In genomic region chr2:217959723-217960122, GRCh38 we compare ENCODE assay signal across 25 cellular contexts. TPM values are rescaled to one million over a fixed set of nuclear protein-coding genes. Genes with fewer than 3 reads are reported as not detected.
DNase-seq lines count a peak whose midpoint lies in the region; ATAC-seq and TF ChIP-seq lines count a peak whose summit lies in the region.
"Had no signal": no experiment of that assay in that cellular context is flagged by ENCODE, and none has a peak within 500 bp of the region (broad histone marks: within the 10 kb centered on the region; RNA-seq: fewer than 3 reads in every experiment).

No MANE protein-coding gene starts in this region.

- H3K27me3 Mint-ChIP-seq in activated naive CD8-positive, alpha-beta T cell treated with anti-CD3 and anti-CD28 coated beads, Interleukin-2, amount 10 ng/mL, durations not matched to agents 7 days and 5 days: peaks cover 4% of the 10 kb centered on the region
- peaks cover 2% of the 10 kb centered on the region for H3K27me3 Mint-ChIP-seq in activated naive CD8-positive, alpha-beta T cell treated with anti-CD3 and anti-CD28 coated beads, Interleukin-2, amount 50 U/mL, for 24 hours

- no peak for ATAC-seq in activated naive CD8-positive, alpha-beta T cell treated with anti-CD3 and anti-CD28 coated beads, Interleukin-2, amount 10 ng/mL, durations not matched to agents 7 days and 5 days (ENCODE audit: low read depth)
- no peak for ATAC-seq in activated naive CD8-positive, alpha-beta T cell treated with anti-CD3 and anti-CD28 coated beads, Interleukin-2, amount 50 U/mL, for 24 hours
- no peak for ATAC-seq in HG03175 (IDR thresholded peaks at IDR 0.05; ENCODE audit: unreplicated experiment)
- ATAC-seq: right lobe of liver had no signal

- H3K4me3 ChIP-seq in rectal smooth muscle tissue (ENCODE audit: low read length): no peak overlapping the region
- H3K4me3 ChIP-seq in testis: no peak overlapping the region
- H3K4me3 ChIP-seq: BLaER1, cardiac muscle cell, dorsolateral prefrontal cortex, right lobe of liver had no signal

- H3K9me3 ChIP-seq in testis: no peaks in the 10 kb centered on the region
- H3K9me3 ChIP-seq: BLaER1, neutrophil, right lobe of liver had no signal

- no peak for TF ChIP-seq CTCF in testis (IDR thresholded peaks at IDR 0.05)

- H3K4me1 ChIP-seq in rectal smooth muscle tissue (ENCODE audit: control insufficient read depth, insufficient read depth, low read length): peaks cover 66% of the 10 kb centered on the region
- peaks cover 45% of the 10 kb centered on the region for H3K4me1 ChIP-seq in testis
- H3K4me1 ChIP-seq: right lobe of liver had no signal

- WGBS in testis, 2 donors: 61 to 86% methylated on average over 8 of the region's 8 CpGs

- no peak overlapping the region for H3K27ac Mint-ChIP-seq in activated naive CD8-positive, alpha-beta T cell treated with anti-CD3 and anti-CD28 coated beads, Interleukin-2, amount 10 ng/mL, durations not matched to agents 7 days and 5 days
- H3K27ac Mint-ChIP-seq in activated naive CD8-positive, alpha-beta T cell treated with anti-CD3 and anti-CD28 coated beads, Interleukin-2, amount 50 U/mL, for 24 hours: no peak overlapping the region
- H3K27ac Mint-ChIP-seq: activated B cell treated with CpG ODN at 0.5 μM for 24 hours; activated T-helper 1 cell treated with anti-CD3 and anti-CD28 coated beads, Interleukin-12 subunit alpha, Interleukin-12 subunit beta, Interleukin-2, Interleukin-4 antibody, amounts not matched to agents 30 ng/mL and 10 ng/mL and 1 ng/mL, durations not matched to agents 14 hours and 24 hours and 36 hours had no signal

- DNase-seq in activated naive CD8-positive, alpha-beta T cell treated with anti-CD3 and anti-CD28 coated beads, Interleukin-2, amount 10 ng/mL, durations not matched to agents 7 days and 5 days: peak; percentile 5
- no peak for DNase-seq in activated naive CD8-positive, alpha-beta T cell treated with anti-CD3 and anti-CD28 coated beads, Interleukin-2, amount 50 U/mL, for 24 hours
- DNase-seq in left kidney (ENCODE audit: low read depth, low spot score) (peak; percentile 69), LoVo (ENCODE audit: low spot score) (no peak), testis (no peak), NCI-H2227 (lab: John Stamatoyannopoulos, UW; ENCODE audit: unreplicated experiment) (no peak)
- DNase-seq: 8988T, activated B cell treated with CpG ODN at 0.5 μM for 24 hours, Calu3, glutamatergic neuron, H7, KBM-7, NCI-H2081, NCI-H526 treated with DMSO at 0.1 percent for 48 hours, OCI-M1, T-helper 2 cell had no signal

- no peaks in the 10 kb centered on the region for H3K27me3 ChIP-seq in rectal smooth muscle tissue (ENCODE audit: control insufficient read depth, insufficient read depth, low read length)
- no peaks in the 10 kb centered on the region for H3K27me3 ChIP-seq in testis
- H3K27me3 ChIP-seq: BLaER1, cardiac muscle cell, dorsolateral prefrontal cortex, neutrophil, right lobe of liver had no signal

- H3K36me3 ChIP-seq in rectal smooth muscle tissue (ENCODE audit: control insufficient read depth, insufficient read depth, low read length) (no peaks in the 10 kb centered on the region), testis (ENCODE audit: low read depth, missing control alignments) (no peaks in the 10 kb centered on the region)
- H3K36me3 ChIP-seq: cardiac muscle cell, neutrophil, right lobe of liver had no signal

- H3K36me3 Mint-ChIP-seq in activated naive CD8-positive, alpha-beta T cell treated with anti-CD3 and anti-CD28 coated beads, Interleukin-2, amount 10 ng/mL, durations not matched to agents 7 days and 5 days: no peaks in the 10 kb centered on the region
- H3K36me3 Mint-ChIP-seq in activated naive CD8-positive, alpha-beta T cell treated with anti-CD3 and anti-CD28 coated beads, Interleukin-2, amount 50 U/mL, for 24 hours (ENCODE audit: low read depth): no peaks in the 10 kb centered on the region

- no peaks in the 10 kb centered on the region for H3K9me3 Mint-ChIP-seq in activated naive CD8-positive, alpha-beta T cell treated with anti-CD3 and anti-CD28 coated beads, Interleukin-2, amount 10 ng/mL, durations not matched to agents 7 days and 5 days
- H3K9me3 Mint-ChIP-seq in activated naive CD8-positive, alpha-beta T cell treated with anti-CD3 and anti-CD28 coated beads, Interleukin-2, amount 50 U/mL, for 24 hours: no peaks in the 10 kb centered on the region
- H3K9me3 Mint-ChIP-seq: activated B cell treated with CpG ODN at 0.5 μM for 24 hours; activated T-helper 1 cell treated with anti-CD3 and anti-CD28 coated beads, Interleukin-12 subunit alpha, Interleukin-12 subunit beta, Interleukin-2, Interleukin-4 antibody, amounts not matched to agents 30 ng/mL and 10 ng/mL and 1 ng/mL, durations not matched to agents 14 hours and 24 hours and 36 hours had no signal

- H3K4me1 Mint-ChIP-seq in activated naive CD8-positive, alpha-beta T cell treated with anti-CD3 and anti-CD28 coated beads, Interleukin-2, amount 10 ng/mL, durations not matched to agents 7 days and 5 days: no peaks in the 10 kb centered on the region
- H3K4me1 Mint-ChIP-seq in activated naive CD8-positive, alpha-beta T cell treated with anti-CD3 and anti-CD28 coated beads, Interleukin-2, amount 50 U/mL, for 24 hours: no peaks in the 10 kb centered on the region
- H3K4me1 Mint-ChIP-seq: activated B cell treated with CpG ODN at 0.5 μM for 24 hours had no signal

- TF ChIP-seq POLR2A in testis (IDR thresholded peaks at IDR 0.05): no peak

- POLR2A ChIA-PET in activated naive CD8-positive, alpha-beta T cell treated with anti-CD3 and anti-CD28 coated beads, Interleukin-2, amount 10 ng/mL, durations not matched to agents 7 days and 5 days (lab: Charles Lee): no interaction called here

- intact Hi-C loops in testis (cut with DNase I; ENCODE audit: low total_unique reads): no loop called here

- no peak overlapping the region for H3K9ac ChIP-seq in rectal smooth muscle tissue (ENCODE audit: low read length)
- H3K9ac ChIP-seq: BLaER1 had no signal

- H3K4me3 Mint-ChIP-seq in activated naive CD8-positive, alpha-beta T cell treated with anti-CD3 and anti-CD28 coated beads, Interleukin-2, amount 10 ng/mL, durations not matched to agents 7 days and 5 days: no peak overlapping the region
- H3K4me3 Mint-ChIP-seq in activated naive CD8-positive, alpha-beta T cell treated with anti-CD3 and anti-CD28 coated beads, Interleukin-2, amount 50 U/mL, for 24 hours: no peak overlapping the region
- H3K4me3 Mint-ChIP-seq: activated B cell treated with CpG ODN at 0.5 μM for 24 hours; activated T-helper 1 cell treated with anti-CD3 and anti-CD28 coated beads, Interleukin-12 subunit alpha, Interleukin-12 subunit beta, Interleukin-2, Interleukin-4 antibody, amounts not matched to agents 30 ng/mL and 10 ng/mL and 1 ng/mL, durations not matched to agents 14 hours and 24 hours and 36 hours had no signal

- peak overlapping the region; percentile 82 for H3K27ac ChIP-seq in rectal smooth muscle tissue (ENCODE audit: low read depth, low read length)
- no peak overlapping the region for H3K27ac ChIP-seq in testis
- H3K27ac ChIP-seq: BLaER1, cardiac muscle cell, dorsolateral prefrontal cortex, neutrophil, right lobe of liver had no signal

RNA-seq across cellular contexts. Expression of gene TNS1, which starts 43.1 kb away (rescaled TPM):
- total RNA-seq in activated naive CD8-positive, alpha-beta T cell treated with anti-CD3 and anti-CD28 coated beads, Interleukin-2, amount 10 ng/mL, durations not matched to agents 7 days and 5 days: 10 to 100 TPM; 15.1 to 21.2 TPM
- total RNA-seq in testis: 100 to 1,000 TPM; 227 to 256 TPM
- polyA plus RNA-seq in testis (ENCODE audit: insufficient read depth, low read depth, low replicate concordance): 75.9 TPM
- total RNA-seq: G401 had no signal

Comparison
In these comparisons a context has a peak if more than half of its experiments do, and no peak if none do; other contexts are left out.
1. DNase-seq: peak in activated naive CD8-positive, alpha-beta T cell treated with anti-CD3 and anti-CD28 coated beads, Interleukin-2, amount 10 ng/mL, durations not matched to agents 7 days and 5 days (single experiment) and left kidney (single experiment); none in activated naive CD8-positive, alpha-beta T cell treated with anti-CD3 and anti-CD28 coated beads, Interleukin-2, amount 50 U/mL, for 24 hours (single experiment), LoVo (single experiment), testis (single experiment) and NCI-H2227 (single experiment).
2. RNA of gene TNS1, which starts 43.1 kb away (total RNA-seq): 227 to 256 TPM in testis; 15.1 to 21.2 TPM in activated naive CD8-positive, alpha-beta T cell treated with anti-CD3 and anti-CD28 coated beads, Interleukin-2, amount 10 ng/mL, durations not matched to agents 7 days and 5 days; every median in the first group is over 10 times any median in the second.